ENCODE assay signal across 8 cellular contexts in genomic region chr3:138348950-138349739, GRCh38. TPM values are rescaled to one million over a fixed set of nuclear protein-coding genes. Genes with fewer than 3 reads are reported as not detected.
DNase-seq lines count a peak whose midpoint lies in the region; ATAC-seq and TF ChIP-seq lines count a peak whose summit lies in the region.

No MANE protein-coding gene starts in this region.

- H3K36me3 ChIP-seq in WERI-Rb-1 (no peaks in the 10 kb centered on the region), heart right ventricle (no peaks in the 10 kb centered on the region)

- no peak for DNase-seq in activated CD4-positive, alpha-beta T cell treated with anti-CD3 and anti-CD28 coated beads, Interleukin-2, amount 10 ng/mL, durations not matched to agents 7 days and 5 days
- no peak for DNase-seq in activated CD4-positive, alpha-beta T cell treated with anti-CD3 and anti-CD28 coated beads for 1 hour
- DNase-seq in WERI-Rb-1: peak; percentile 44
- DNase-seq in heart right ventricle: no peak
- peak; percentile 82 for DNase-seq in posterior vena cava (ENCODE audit: low spot score)
- DNase-seq in SHP77 treated with DMSO at 0.1 percent for 48 hours (lab: John Stamatoyannopoulos, UW): no peak
- DNase-seq in NCI-H2171 (lab: John Stamatoyannopoulos, UW): no peak

- 5 to 10% methylated on average over 26 to 28 of the region's 28 CpGs for WGBS in heart right ventricle, 2 donors

- peak overlapping the region; percentile 75 for H3K27ac ChIP-seq in WERI-Rb-1
- peak overlapping the region; percentile 89 to 99 (median 94) for H3K27ac ChIP-seq in heart right ventricle

- no peak overlapping the region for H3K27ac Mint-ChIP-seq in activated CD4-positive, alpha-beta T cell treated with anti-CD3 and anti-CD28 coated beads, Interleukin-2, amount 10 ng/mL, durations not matched to agents 7 days and 5 days

- H3K4me1 ChIP-seq in heart right ventricle: peaks cover 0 to 57% (median 33%) of the 10 kb centered on the region in 9 donors

- CTCF ChIA-PET in activated CD4-positive, alpha-beta T cell treated with anti-CD3 and anti-CD28 coated beads, Interleukin-2, amount 10 ng/mL, durations not matched to agents 7 days and 5 days (lab: Charles Lee): interaction anchor here (0.6 to 1.0 kb wide), 3 partner anchors 9 to 17 kb away, joined by 3 read pairs; no protein-coding TSS in a partner anchor

- TF ChIP-seq CTCF in WERI-Rb-1 (IDR thresholded peaks at IDR 0.05; ENCODE audit: low read depth, low read length) (no peak), heart right ventricle (IDR thresholded peaks at IDR 0.05) (no peak)

- no peaks in the 10 kb centered on the region for H3K27me3 ChIP-seq in WERI-Rb-1 (ENCODE audit: insufficient read depth, low read depth, severe bottlenecking)
- peaks cover 0 to 14% (median 0%) of the 10 kb centered on the region in 7 donors for H3K27me3 ChIP-seq in heart right ventricle

- H3K36me3 Mint-ChIP-seq in activated CD4-positive, alpha-beta T cell treated with anti-CD3 and anti-CD28 coated beads, Interleukin-2, amount 10 ng/mL, durations not matched to agents 7 days and 5 days (ENCODE audit: low read depth): peaks cover 1% of the 10 kb centered on the region

- peaks cover 45% of the 10 kb centered on the region for H3K27me3 Mint-ChIP-seq in activated CD4-positive, alpha-beta T cell treated with anti-CD3 and anti-CD28 coated beads, Interleukin-2, amount 10 ng/mL, durations not matched to agents 7 days and 5 days

- POLR2A ChIA-PET in activated CD4-positive, alpha-beta T cell treated with anti-CD3 and anti-CD28 coated beads, Interleukin-2, amount 10 ng/mL, durations not matched to agents 7 days and 5 days (lab: Charles Lee): no interaction called here

- intact Hi-C loops in heart right ventricle (cut with DNase I) (loop anchor here in 7 of 10 donors (5.0 to 10.0 kb wide), 5 partner anchors 46 to 68 kb away; no protein-coding TSS in a partner anchor), posterior vena cava (cut with DNase I) (no loop called here)

- H3K9me3 Mint-ChIP-seq in activated CD4-positive, alpha-beta T cell treated with anti-CD3 and anti-CD28 coated beads, Interleukin-2, amount 10 ng/mL, durations not matched to agents 7 days and 5 days: no peaks in the 10 kb centered on the region

- H3K4me3 Mint-ChIP-seq in activated CD4-positive, alpha-beta T cell treated with anti-CD3 and anti-CD28 coated beads, Interleukin-2, amount 10 ng/mL, durations not matched to agents 7 days and 5 days: peak overlapping the region; percentile 49

- H3K4me3 ChIP-seq in WERI-Rb-1 (ENCODE audit: low read depth, low read length): peak overlapping the region; percentile 68
- peak overlapping the region; percentile 38 to 94 (median 86) for H3K4me3 ChIP-seq in heart right ventricle

- peaks cover 7% of the 10 kb centered on the region for H3K4me1 Mint-ChIP-seq in activated CD4-positive, alpha-beta T cell treated with anti-CD3 and anti-CD28 coated beads, Interleukin-2, amount 10 ng/mL, durations not matched to agents 7 days and 5 days

- ATAC-seq in heart right ventricle (peak in 7 of 8 donors; percentile 3 to 39 (median 15)), HG03025 (IDR thresholded peaks at IDR 0.05; ENCODE audit: low FRiP score, unreplicated experiment) (no peak)

- no peaks in the 10 kb centered on the region for H3K9me3 ChIP-seq in WERI-Rb-1 (ENCODE audit: severe bottlenecking)
- H3K9me3 ChIP-seq in heart right ventricle: no peaks in the 10 kb centered on the region

RNA-seq across cellular contexts. Expression of gene MRAS, which starts 0.8 kb away (rescaled TPM):
- total RNA-seq in activated CD4-positive, alpha-beta T cell treated with anti-CD3 and anti-CD28 coated beads, Interleukin-2, amount 10 ng/mL, durations not matched to agents 7 days and 5 days: not detected
- total RNA-seq in heart right ventricle (100 to 1,000 TPM; 221 to 381 (median 266) TPM), posterior vena cava (100 to 1,000 TPM in 1 of 2 donors, 10 to 100 TPM in 1; 81.5 to 102 TPM)
- polyA plus RNA-seq in heart right ventricle: 100 to 1,000 TPM in 1 of 2 donors, 10 to 100 TPM in 1; 78.6 to 128 TPM

RNA-seq across cellular contexts. Expression of gene NME9, which starts 19.5 kb away (rescaled TPM):
- not detected for total RNA-seq in activated CD4-positive, alpha-beta T cell treated with anti-CD3 and anti-CD28 coated beads, Interleukin-2, amount 10 ng/mL, durations not matched to agents 7 days and 5 days
- total RNA-seq in heart right ventricle (under 1 TPM in 1 of 10 donors, not detected in 9; 0.44 TPM), posterior vena cava (not detected)
- polyA plus RNA-seq in heart right ventricle: under 1 TPM in 1 of 2 donors, not detected in 1; 0.15 TPM

Comparison
In these comparisons a context has a peak if more than half of its experiments do, and no peak if none do; other contexts are left out.
1. DNase-seq: peak in WERI-Rb-1 (single experiment) and posterior vena cava (single experiment); none in activated CD4-positive, alpha-beta T cell treated with anti-CD3 and anti-CD28 coated beads, Interleukin-2, amount 10 ng/mL, durations not matched to agents 7 days and 5 days (single experiment), activated CD4-positive, alpha-beta T cell treated with anti-CD3 and anti-CD28 coated beads for 1 hour (single experiment), heart right ventricle (0 of 2), SHP77 treated with DMSO at 0.1 percent for 48 hours (single experiment) and NCI-H2171 (single experiment).
2. RNA of gene MRAS, which starts 0.8 kb away (total RNA-seq): 221 to 381 TPM in heart right ventricle and 81.5 to 102 TPM in posterior vena cava; not detected in activated CD4-positive, alpha-beta T cell treated with anti-CD3 and anti-CD28 coated beads, Interleukin-2, amount 10 ng/mL, durations not matched to agents 7 days and 5 days; every median in the first group is over 10 times any median in the second.
3. intact Hi-C loops: an anchor here in heart right ventricle (5.0 to 10.0 kb wide); none called in posterior vena cava.